In the genomic region with DNA sequence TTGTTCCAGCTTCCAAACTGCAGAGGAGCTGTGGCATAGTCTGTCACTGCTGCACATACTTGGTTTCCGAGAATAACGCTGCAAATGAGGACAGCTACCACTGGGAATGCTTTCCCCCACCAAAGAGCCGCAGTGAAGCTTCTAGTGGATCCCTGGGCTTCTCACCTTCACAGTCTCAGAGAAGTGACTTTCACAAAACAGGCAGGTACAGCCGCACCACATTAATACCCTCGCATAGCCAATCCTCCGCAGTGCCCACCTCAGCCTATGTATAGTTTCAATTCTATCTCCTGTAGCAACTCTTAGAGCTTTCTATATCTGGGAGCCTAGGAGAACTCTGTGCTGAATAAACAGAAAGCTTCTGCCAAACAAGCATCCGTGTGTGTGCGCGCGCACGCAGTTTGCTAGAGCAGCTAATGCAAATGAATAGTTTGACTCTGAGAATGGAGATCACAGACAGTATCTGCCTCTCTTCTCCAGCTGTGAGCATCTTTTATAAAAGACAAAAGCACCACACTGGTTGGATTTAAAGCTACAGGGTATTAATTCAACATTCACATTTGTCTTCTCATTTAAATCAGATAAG, we compare ENCODE assay signal across 7 cellular contexts.
DNase-seq lines count a peak whose midpoint lies in the region; ATAC-seq and TF ChIP-seq lines count a peak whose summit lies in the region.

No MANE protein-coding gene starts in this region.

- no peak overlapping the region for H3K4me3 Mint-ChIP-seq in activated CD4-positive, alpha-beta memory T cell treated with anti-CD3 and anti-CD28 coated beads for 36 hours

- intact Hi-C loops in left lung (cut with DNase I): no loop called here
- intact Hi-C loops in thyroid gland (cut with DNase I): no loop called here
- intact Hi-C loops in activated CD4-positive, alpha-beta memory T cell treated with anti-CD3 and anti-CD28 coated beads for 36 hours (cut with micrococcal nuclease): no loop called here

- no peaks in the 10 kb centered on the region for H3K27me3 Mint-ChIP-seq in activated CD4-positive, alpha-beta memory T cell treated with anti-CD3 and anti-CD28 coated beads for 36 hours

- no peak for TF ChIP-seq POLR2A in thyroid gland (IDR thresholded peaks at IDR 0.05)

- H3K4me1 Mint-ChIP-seq in activated CD4-positive, alpha-beta memory T cell treated with anti-CD3 and anti-CD28 coated beads for 36 hours (ENCODE audit: low read depth): peaks cover 6% of the 10 kb centered on the region

- CTCF ChIA-PET in activated CD4-positive, alpha-beta memory T cell treated with anti-CD3 and anti-CD28 coated beads for 36 hours (lab: Charles Lee): interaction anchor here (0.6 kb wide), 1 partner anchor 220 kb away, joined by 3 read pairs; no protein-coding TSS in a partner anchor

- WGBS in thyroid gland, 2 donors: 22 to 34% methylated on average over 11 of the region's 11 CpGs

- TF ChIP-seq CTCF in coronary artery (IDR thresholded peaks at IDR 0.05): no peak
- no peak for TF ChIP-seq CTCF in left lung (IDR thresholded peaks at IDR 0.05)
- no peak for TF ChIP-seq CTCF in thyroid gland (IDR thresholded peaks at IDR 0.05)

- POLR2A ChIA-PET in activated CD4-positive, alpha-beta memory T cell treated with anti-CD3 and anti-CD28 coated beads for 36 hours (lab: Charles Lee): interaction anchor here (0.7 kb wide), 1 partner anchor 19 kb away, joined by 4 read pairs; no protein-coding TSS in a partner anchor

- DNase-seq in NCI-H2081 treated with DMSO at 0.1 percent for 48 hours (lab: John Stamatoyannopoulos, UW) (peak; percentile 73), coronary artery (ENCODE audit: low spot score) (peak; percentile 74), left lung (peak in 1 of 2 donors; percentile 52), thyroid gland (peak; percentile 77 to 82)
- DNase-seq in activated CD4-positive, alpha-beta memory T cell treated with anti-CD3 and anti-CD28 coated beads for 36 hours: no peak
- DNase-seq in NK-92 treated with Interleukin-12 subunit alpha and Interleukin-12 subunit beta, amount 100 ng/mL, for 24 hours (lab: John Stamatoyannopoulos, UW): no peak

- H3K4me3 ChIP-seq in coronary artery (peak overlapping the region; percentile 64), left lung (no peak overlapping the region), thyroid gland (replicated peaks in 1 of 3) (peak overlapping the region in 1 of 3 donors; percentile 10)

- ATAC-seq in left lung: peak; percentile 38
- ATAC-seq in GM21576 (IDR thresholded peaks at IDR 0.05; ENCODE audit: unreplicated experiment): no peak

- H3K9me3 Mint-ChIP-seq in activated CD4-positive, alpha-beta memory T cell treated with anti-CD3 and anti-CD28 coated beads for 36 hours: no peaks in the 10 kb centered on the region

- no peak overlapping the region for H3K27ac Mint-ChIP-seq in activated CD4-positive, alpha-beta memory T cell treated with anti-CD3 and anti-CD28 coated beads for 36 hours

- H3K27ac ChIP-seq in coronary artery: peak overlapping the region in 1 of 2 donors; percentile 54
- H3K27ac ChIP-seq in left lung: peak overlapping the region in 1 of 2 donors; percentile 40
- H3K27ac ChIP-seq in thyroid gland: peak overlapping the region; percentile 35 to 76 (median 39)

- H3K36me3 Mint-ChIP-seq in activated CD4-positive, alpha-beta memory T cell treated with anti-CD3 and anti-CD28 coated beads for 36 hours: no peaks in the 10 kb centered on the region

- H3K9me3 ChIP-seq in left lung (no peaks in the 10 kb centered on the region), thyroid gland (no peaks in the 10 kb centered on the region)

- H3K4me1 ChIP-seq in left lung (peaks cover 5 to 6% of the 10 kb centered on the region in 2 donors), thyroid gland (peaks cover 22 to 31% of the 10 kb centered on the region in 2 donors)

- H3K27me3 ChIP-seq in left lung: no peaks in the 10 kb centered on the region
- H3K27me3 ChIP-seq in thyroid gland: no peaks in the 10 kb centered on the region

- H3K36me3 ChIP-seq in left lung (no peaks in the 10 kb centered on the region), thyroid gland (no peaks in the 10 kb centered on the region)

Comparison
In these comparisons a context has a peak if more than half of its experiments do, and no peak if none do; other contexts are left out.
1. DNase-seq: peak in NCI-H2081 treated with DMSO at 0.1 percent for 48 hours (single experiment), coronary artery (single experiment) and thyroid gland (2 of 2); none in activated CD4-positive, alpha-beta memory T cell treated with anti-CD3 and anti-CD28 coated beads for 36 hours (single experiment) and NK-92 treated with Interleukin-12 subunit alpha and Interleukin-12 subunit beta, amount 100 ng/mL, for 24 hours (single experiment).